1 cellular context compared by ENCODE assay signal in the genomic region with DNA sequence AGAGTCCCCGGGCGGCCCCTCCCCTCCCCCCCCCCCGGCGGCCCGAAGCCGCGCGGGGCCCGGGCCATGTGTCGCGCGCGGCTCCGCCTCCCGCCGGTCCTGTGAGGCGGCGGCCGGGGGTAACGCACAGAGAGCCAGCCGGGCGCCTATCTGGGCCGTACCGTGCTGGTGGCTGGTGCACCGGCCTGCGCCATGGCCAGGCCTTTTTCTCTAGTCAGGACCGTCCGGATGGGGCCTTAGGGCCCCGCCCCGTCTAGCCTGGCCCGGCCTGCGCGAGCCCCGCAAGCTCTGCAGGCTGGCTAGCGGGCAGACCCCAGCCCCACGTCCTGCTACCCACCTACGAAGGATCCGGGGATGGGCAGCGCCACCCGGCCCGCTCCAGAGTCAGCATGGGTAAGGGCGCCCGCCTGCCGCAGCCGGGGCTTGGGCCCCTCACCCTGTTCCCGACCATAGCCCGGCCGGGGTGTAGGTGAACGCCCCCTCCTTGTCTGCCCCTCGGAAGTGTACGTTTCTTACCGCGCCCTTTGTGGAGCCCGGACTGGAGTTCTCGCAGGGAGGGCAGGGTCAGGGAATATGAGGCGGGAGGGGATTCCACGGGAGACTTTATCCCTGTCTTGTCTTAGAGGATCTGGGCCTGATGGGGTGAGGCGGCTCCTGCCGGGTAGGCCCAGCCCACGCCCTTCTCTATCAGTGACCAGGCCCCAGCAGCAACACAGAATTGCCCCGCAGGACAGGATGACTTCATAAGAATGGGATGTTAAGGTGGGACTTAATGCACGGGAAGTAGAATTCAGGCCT.
TF ChIP-seq lines count a peak whose summit lies in the region.

A gene with protein sequence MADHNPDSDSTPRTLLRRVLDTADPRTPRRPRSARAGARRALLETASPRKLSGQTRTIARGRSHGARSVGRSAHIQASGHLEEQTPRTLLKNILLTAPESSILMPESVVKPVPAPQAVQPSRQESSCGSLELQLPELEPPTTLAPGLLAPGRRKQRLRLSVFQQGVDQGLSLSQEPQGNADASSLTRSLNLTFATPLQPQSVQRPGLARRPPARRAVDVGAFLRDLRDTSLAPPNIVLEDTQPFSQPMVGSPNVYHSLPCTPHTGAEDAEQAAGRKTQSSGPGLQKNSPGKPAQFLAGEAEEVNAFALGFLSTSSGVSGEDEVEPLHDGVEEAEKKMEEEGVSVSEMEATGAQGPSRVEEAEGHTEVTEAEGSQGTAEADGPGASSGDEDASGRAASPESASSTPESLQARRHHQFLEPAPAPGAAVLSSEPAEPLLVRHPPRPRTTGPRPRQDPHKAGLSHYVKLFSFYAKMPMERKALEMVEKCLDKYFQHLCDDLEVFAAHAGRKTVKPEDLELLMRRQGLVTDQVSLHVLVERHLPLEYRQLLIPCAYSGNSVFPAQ (minus strand): TSS at position 630 of the 798 bp plus-strand sequence. CDS start 13,834 bp downstream, outside the sequence.

TF ChIP-seq in K562, 482 proteins besides CTCF, POLR2A, EP300 and RAD21 (continued from another document and continues in another):
- TF ChIP-seq, protein P1, sequence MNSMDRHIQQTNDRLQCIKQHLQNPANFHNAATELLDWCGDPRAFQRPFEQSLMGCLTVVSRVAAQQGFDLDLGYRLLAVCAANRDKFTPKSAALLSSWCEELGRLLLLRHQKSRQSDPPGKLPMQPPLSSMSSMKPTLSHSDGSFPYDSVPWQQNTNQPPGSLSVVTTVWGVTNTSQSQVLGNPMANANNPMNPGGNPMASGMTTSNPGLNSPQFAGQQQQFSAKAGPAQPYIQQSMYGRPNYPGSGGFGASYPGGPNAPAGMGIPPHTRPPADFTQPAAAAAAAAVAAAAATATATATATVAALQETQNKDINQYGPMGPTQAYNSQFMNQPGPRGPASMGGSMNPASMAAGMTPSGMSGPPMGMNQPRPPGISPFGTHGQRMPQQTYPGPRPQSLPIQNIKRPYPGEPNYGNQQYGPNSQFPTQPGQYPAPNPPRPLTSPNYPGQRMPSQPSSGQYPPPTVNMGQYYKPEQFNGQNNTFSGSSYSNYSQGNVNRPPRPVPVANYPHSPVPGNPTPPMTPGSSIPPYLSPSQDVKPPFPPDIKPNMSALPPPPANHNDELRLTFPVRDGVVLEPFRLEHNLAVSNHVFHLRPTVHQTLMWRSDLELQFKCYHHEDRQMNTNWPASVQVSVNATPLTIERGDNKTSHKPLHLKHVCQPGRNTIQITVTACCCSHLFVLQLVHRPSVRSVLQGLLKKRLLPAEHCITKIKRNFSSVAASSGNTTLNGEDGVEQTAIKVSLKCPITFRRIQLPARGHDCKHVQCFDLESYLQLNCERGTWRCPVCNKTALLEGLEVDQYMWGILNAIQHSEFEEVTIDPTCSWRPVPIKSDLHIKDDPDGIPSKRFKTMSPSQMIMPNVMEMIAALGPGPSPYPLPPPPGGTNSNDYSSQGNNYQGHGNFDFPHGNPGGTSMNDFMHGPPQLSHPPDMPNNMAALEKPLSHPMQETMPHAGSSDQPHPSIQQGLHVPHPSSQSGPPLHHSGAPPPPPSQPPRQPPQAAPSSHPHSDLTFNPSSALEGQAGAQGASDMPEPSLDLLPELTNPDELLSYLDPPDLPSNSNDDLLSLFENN (IDR thresholded peaks at IDR 0.05; ENCODE audit: low read depth in 2 of 2, low read length in 2 of 2) = no peak
- TF ChIP-seq, protein P2, sequence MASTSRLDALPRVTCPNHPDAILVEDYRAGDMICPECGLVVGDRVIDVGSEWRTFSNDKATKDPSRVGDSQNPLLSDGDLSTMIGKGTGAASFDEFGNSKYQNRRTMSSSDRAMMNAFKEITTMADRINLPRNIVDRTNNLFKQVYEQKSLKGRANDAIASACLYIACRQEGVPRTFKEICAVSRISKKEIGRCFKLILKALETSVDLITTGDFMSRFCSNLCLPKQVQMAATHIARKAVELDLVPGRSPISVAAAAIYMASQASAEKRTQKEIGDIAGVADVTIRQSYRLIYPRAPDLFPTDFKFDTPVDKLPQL (IDR thresholded peaks at IDR 0.05; ENCODE audit: extremely low read depth, insufficient read length) = no peak
- TF ChIP-seq MED1 (CRISPR knock-in tag; IDR thresholded peaks at IDR 0.05; ENCODE audit: borderline replicate concordance) (no peak), ZNF644 (tag; IDR thresholded peaks at IDR 0.05; ENCODE audit: low read depth) (no peak), ETS2 (tag; IDR thresholded peaks at IDR 0.05; ENCODE audit: borderline replicate concordance, poor library complexity, severe bottlenecking) (no peak), TGIF2 (CRISPR knock-in tag; IDR thresholded peaks at IDR 0.05) (no peak), ZNF717 (CRISPR knock-in tag; IDR thresholded peaks at IDR 0.05) (no peak), LCOR (CRISPR knock-in tag; IDR thresholded peaks at IDR 0.05) (no peak), MAFG (tag; conservative IDR thresholded peaks at IDR 0.05) (no peak), KAT2B (IDR thresholded peaks at IDR 0.05; ENCODE audit: low read depth, low read length) (no peak), ZNF668 (CRISPR knock-in tag; IDR thresholded peaks at IDR 0.05) (no peak), ZSCAN29 (IDR thresholded peaks at IDR 0.05) (no peak)
- TF ChIP-seq, protein P3, sequence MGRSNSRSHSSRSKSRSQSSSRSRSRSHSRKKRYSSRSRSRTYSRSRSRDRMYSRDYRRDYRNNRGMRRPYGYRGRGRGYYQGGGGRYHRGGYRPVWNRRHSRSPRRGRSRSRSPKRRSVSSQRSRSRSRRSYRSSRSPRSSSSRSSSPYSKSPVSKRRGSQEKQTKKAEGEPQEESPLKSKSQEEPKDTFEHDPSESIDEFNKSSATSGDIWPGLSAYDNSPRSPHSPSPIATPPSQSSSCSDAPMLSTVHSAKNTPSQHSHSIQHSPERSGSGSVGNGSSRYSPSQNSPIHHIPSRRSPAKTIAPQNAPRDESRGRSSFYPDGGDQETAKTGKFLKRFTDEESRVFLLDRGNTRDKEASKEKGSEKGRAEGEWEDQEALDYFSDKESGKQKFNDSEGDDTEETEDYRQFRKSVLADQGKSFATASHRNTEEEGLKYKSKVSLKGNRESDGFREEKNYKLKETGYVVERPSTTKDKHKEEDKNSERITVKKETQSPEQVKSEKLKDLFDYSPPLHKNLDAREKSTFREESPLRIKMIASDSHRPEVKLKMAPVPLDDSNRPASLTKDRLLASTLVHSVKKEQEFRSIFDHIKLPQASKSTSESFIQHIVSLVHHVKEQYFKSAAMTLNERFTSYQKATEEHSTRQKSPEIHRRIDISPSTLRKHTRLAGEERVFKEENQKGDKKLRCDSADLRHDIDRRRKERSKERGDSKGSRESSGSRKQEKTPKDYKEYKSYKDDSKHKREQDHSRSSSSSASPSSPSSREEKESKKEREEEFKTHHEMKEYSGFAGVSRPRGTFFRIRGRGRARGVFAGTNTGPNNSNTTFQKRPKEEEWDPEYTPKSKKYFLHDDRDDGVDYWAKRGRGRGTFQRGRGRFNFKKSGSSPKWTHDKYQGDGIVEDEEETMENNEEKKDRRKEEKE (IDR thresholded peaks at IDR 0.05; ENCODE audit: borderline replicate concordance in 1 of 2, control insufficient read depth in 1 of 2, low read depth in 2 of 2, low read length in 1 of 2) = no peak
- TF ChIP-seq, protein P4, sequence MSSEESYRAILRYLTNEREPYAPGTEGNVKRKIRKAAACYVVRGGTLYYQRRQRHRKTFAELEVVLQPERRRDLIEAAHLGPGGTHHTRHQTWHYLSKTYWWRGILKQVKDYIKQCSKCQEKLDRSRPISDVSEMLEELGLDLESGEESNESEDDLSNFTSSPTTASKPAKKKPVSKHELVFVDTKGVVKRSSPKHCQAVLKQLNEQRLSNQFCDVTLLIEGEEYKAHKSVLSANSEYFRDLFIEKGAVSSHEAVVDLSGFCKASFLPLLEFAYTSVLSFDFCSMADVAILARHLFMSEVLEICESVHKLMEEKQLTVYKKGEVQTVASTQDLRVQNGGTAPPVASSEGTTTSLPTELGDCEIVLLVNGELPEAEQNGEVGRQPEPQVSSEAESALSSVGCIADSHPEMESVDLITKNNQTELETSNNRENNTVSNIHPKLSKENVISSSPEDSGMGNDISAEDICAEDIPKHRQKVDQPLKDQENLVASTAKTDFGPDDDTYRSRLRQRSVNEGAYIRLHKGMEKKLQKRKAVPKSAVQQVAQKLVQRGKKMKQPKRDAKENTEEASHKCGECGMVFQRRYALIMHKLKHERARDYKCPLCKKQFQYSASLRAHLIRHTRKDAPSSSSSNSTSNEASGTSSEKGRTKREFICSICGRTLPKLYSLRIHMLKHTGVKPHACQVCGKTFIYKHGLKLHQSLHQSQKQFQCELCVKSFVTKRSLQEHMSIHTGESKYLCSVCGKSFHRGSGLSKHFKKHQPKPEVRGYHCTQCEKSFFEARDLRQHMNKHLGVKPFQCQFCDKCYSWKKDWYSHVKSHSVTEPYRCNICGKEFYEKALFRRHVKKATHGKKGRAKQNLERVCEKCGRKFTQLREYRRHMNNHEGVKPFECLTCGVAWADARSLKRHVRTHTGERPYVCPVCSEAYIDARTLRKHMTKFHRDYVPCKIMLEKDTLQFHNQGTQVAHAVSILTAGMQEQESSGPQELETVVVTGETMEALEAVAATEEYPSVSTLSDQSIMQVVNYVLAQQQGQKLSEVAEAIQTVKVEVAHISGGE (CRISPR knock-in tag; IDR thresholded peaks at IDR 0.05) = peak; percentile 64 to 94 (median 83); a peak in 5 of 6 replicates
- TF ChIP-seq, protein P5, sequence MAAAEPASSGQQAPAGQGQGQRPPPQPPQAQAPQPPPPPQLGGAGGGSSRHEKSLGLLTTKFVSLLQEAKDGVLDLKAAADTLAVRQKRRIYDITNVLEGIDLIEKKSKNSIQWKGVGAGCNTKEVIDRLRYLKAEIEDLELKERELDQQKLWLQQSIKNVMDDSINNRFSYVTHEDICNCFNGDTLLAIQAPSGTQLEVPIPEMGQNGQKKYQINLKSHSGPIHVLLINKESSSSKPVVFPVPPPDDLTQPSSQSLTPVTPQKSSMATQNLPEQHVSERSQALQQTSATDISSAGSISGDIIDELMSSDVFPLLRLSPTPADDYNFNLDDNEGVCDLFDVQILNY (CRISPR knock-in tag; IDR thresholded peaks at IDR 0.05) = no peak
- TF ChIP-seq, protein P6, sequence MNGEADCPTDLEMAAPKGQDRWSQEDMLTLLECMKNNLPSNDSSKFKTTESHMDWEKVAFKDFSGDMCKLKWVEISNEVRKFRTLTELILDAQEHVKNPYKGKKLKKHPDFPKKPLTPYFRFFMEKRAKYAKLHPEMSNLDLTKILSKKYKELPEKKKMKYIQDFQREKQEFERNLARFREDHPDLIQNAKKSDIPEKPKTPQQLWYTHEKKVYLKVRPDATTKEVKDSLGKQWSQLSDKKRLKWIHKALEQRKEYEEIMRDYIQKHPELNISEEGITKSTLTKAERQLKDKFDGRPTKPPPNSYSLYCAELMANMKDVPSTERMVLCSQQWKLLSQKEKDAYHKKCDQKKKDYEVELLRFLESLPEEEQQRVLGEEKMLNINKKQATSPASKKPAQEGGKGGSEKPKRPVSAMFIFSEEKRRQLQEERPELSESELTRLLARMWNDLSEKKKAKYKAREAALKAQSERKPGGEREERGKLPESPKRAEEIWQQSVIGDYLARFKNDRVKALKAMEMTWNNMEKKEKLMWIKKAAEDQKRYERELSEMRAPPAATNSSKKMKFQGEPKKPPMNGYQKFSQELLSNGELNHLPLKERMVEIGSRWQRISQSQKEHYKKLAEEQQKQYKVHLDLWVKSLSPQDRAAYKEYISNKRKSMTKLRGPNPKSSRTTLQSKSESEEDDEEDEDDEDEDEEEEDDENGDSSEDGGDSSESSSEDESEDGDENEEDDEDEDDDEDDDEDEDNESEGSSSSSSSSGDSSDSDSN (IDR thresholded peaks at IDR 0.05; ENCODE audit: borderline replicate concordance in 1 of 2, low read depth in 2 of 2, low read length in 2 of 2) = 0 out of 4 replicates have a peak, but pooled peaks of 1 of the 2 experiments have one; percentile 23
- TF ChIP-seq, protein P7, sequence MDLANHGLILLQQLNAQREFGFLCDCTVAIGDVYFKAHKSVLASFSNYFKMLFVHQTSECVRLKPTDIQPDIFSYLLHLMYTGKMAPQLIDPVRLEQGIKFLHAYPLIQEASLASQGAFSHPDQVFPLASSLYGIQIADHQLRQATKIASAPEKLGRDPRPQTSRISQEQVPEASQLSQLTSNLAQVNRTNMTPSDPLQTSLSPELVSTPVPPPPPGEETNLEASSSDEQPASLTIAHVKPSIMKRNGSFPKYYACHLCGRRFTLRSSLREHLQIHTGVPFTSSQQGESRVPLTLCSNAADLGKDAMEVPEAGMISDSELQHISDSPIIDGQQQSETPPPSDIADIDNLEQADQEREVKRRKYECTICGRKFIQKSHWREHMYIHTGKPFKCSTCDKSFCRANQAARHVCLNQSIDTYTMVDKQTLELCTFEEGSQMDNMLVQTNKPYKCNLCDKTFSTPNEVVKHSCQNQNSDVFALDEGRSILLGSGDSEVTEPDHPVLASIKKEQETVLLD (IDR thresholded peaks at IDR 0.05) = no peak
- TF ChIP-seq, protein P8, sequence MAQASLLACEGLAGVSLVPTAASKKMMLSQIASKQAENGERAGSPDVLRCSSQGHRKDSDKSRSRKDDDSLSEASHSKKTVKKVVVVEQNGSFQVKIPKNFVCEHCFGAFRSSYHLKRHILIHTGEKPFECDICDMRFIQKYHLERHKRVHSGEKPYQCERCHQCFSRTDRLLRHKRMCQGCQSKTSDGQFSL (CRISPR knock-in tag; IDR thresholded peaks at IDR 0.05) = no peak
- TF ChIP-seq, protein P8 (tag; IDR thresholded peaks at IDR 0.05) = peak in 1 of 2 experiments; percentile 53; a peak in 2 of 4 replicates
- TF ChIP-seq, protein P9, sequence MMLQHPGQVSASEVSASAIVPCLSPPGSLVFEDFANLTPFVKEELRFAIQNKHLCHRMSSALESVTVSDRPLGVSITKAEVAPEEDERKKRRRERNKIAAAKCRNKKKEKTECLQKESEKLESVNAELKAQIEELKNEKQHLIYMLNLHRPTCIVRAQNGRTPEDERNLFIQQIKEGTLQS (IDR thresholded peaks at IDR 0.05) = peak; percentile 77
- TF ChIP-seq, protein P9 (CRISPR knock-in tag; conservative IDR thresholded peaks at IDR 0.05) = peak; percentile 78; the same call in 1 of the 2 replicates
- TF ChIP-seq, protein P10, sequence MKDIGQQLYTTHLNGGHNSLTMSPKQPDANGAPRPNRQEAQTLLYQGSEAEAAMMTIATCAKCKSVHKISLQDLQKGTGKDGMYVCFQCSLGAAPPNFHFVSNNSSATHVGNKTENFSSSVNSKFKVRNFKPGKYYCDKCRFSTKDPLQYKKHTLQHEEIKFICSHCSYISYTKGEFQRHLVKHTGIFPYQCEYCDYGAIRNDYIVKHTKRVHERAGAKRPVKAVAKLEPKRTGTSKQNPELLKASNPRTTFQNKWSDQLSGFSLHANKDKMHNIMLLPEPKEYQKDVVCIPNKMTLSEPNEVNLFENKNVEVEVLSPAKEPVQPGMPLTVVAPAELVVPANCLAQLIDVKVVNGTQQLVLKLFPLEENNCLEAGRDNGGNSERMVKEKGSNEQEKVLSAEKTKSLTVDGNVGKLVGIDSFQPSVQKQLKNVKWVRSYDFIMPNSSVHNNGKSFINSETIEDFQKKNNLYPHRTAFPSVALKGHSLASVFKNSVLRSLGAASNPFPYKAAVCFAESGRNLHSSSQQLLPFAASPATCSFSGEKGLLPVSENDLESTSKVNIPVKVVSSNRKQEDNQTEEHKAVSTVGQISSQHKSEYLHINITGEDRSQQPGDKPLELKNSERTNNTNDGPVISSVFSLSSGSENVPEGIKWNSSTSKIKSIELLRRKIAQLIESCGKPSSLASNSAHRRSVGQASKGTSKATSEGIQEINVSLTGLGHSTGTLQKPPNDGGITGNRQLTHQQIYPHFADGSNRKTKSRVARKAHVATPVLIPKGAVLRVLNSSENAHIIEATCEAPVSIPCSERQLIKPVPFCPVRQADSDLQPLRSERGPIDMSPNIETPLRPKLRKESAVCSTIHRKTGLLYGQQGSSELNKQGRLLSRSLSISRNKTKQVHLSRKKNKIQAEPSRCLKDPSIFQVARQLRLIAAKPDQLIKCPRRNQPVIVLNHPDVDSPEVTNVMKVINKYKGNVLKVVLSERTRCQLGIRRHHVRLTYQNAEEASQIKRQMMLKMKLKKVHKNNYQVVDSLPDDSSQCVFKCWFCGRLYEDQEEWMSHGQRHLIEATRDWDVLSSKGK (CRISPR knock-in tag; IDR thresholded peaks at IDR 0.05) = no peak
